ENCODE assay signal across 21 cellular contexts in the genomic region with DNA sequence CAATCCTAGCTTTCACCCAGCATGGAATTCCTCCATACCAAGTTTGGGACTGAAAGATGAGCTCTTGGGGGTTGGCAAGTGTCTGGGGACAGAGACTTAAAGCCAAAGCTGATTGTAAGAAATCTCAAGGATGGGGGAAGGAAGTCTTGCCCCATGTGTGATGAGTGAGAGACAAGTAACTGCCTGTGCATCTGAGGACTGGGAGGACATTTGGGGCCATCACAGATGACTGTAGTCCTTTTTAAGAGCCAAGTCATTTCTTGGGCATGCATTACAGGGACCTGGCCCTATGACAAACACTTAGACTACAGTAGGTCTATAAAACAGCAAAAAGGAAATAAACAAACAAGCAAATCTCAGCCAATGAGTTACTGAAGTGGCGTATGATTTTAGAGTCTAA. TPM values are rescaled to one million over a fixed set of nuclear protein-coding genes. Genes with fewer than 3 reads are reported as not detected.
A peak's percentile ranks its signal among the peaks of the same experiment; 100 is the strongest.
DNase-seq lines count a peak whose midpoint lies in the region; ATAC-seq lines count a peak whose summit lies in the region.
"Had no signal": no experiment of that assay in that cellular context is flagged by ENCODE, and none has a peak within 500 bp of the region (broad histone marks: within the 10 kb centered on the region; RNA-seq: fewer than 3 reads in every experiment).

No MANE protein-coding gene starts in this region.

- no peak overlapping the region for H3K27ac ChIP-seq in mesendoderm (ENCODE audit: low read depth, low read length)
- H3K27ac ChIP-seq: BLaER1, GM23248, HL-60 had no signal

- no peak overlapping the region for H3K18ac ChIP-seq in mesendoderm (ENCODE audit: low read length)

- no peak overlapping the region for H2BK5ac ChIP-seq in mesendoderm (ENCODE audit: low read length)

- intact Hi-C loops in Right ventricle myocardium inferior (cut with DNase I) (no loop called here), cardiac septum (cut with DNase I) (no loop called here)
- intact Hi-C loops in dendritic cell treated with granulocyte-macrophage colony-stimulating factor and Interleukin-4, amounts not matched to agents 40 ng/mL and 50 ng/mL, for 4 days (cut with micrococcal nuclease): no loop called here

- H3K4me3 ChIP-seq in mesendoderm (ENCODE audit: low read length): no peak overlapping the region
- H3K4me3 ChIP-seq: BLaER1, GM23248, HAP-1 had no signal

- no peak overlapping the region for H3K23ac ChIP-seq in mesendoderm (ENCODE audit: low read length)

- H3K9ac ChIP-seq in mesendoderm (ENCODE audit: low read length): no peak overlapping the region
- H3K9ac ChIP-seq: BLaER1, GM23248 had no signal

- peak; percentile 28 for ATAC-seq in Right ventricle myocardium inferior
- ATAC-seq in HG03565 (IDR thresholded peaks at IDR 0.05; ENCODE audit: unreplicated experiment): no peak

- H3K9me3 Mint-ChIP-seq in dendritic cell treated with granulocyte-macrophage colony-stimulating factor and Interleukin-4, amounts not matched to agents 40 ng/mL and 50 ng/mL, for 4 days: peaks cover 10% of the 10 kb centered on the region

- H2AK5ac ChIP-seq in mesendoderm (ENCODE audit: low read length): no peak overlapping the region

- H2BK15ac ChIP-seq in mesendoderm (replicated peaks; ENCODE audit: low read depth): no peak overlapping the region

- DNase-seq in Right ventricle myocardium inferior (ENCODE audit: missing footprints) (no peak), cardiac septum (ENCODE audit: low spot score) (no peak), mesendoderm (no peak), nucleus accumbens (lab: John Stamatoyannopoulos, UW) (no peak), SKM-1 (lab: John Stamatoyannopoulos, UW; ENCODE audit: unreplicated experiment) (no peak)
- DNase-seq: 8988T; CD4-positive, CD25-positive, alpha-beta regulatory T cell; CD8-positive, alpha-beta memory T cell; COR-L47; DMS 273 treated with DMSO at 0.1 percent for 48 hours; DMS53; DND-41; GM23248 had no signal

- H3K36me3 Mint-ChIP-seq in dendritic cell treated with granulocyte-macrophage colony-stimulating factor and Interleukin-4, amounts not matched to agents 40 ng/mL and 50 ng/mL, for 4 days (ENCODE audit: low read depth): peaks cover 7% of the 10 kb centered on the region
- H3K36me3 Mint-ChIP-seq: CD4-positive, CD25-positive, alpha-beta regulatory T cell; CD8-positive, alpha-beta memory T cell had no signal

- H3K4ac ChIP-seq in mesendoderm (ENCODE audit: low read depth, low read length): no peak overlapping the region

- H4K8ac ChIP-seq in mesendoderm (ENCODE audit: low read depth, low read length): no peak overlapping the region

- peaks cover 42% of the 10 kb centered on the region for H3K27me3 Mint-ChIP-seq in dendritic cell treated with granulocyte-macrophage colony-stimulating factor and Interleukin-4, amounts not matched to agents 40 ng/mL and 50 ng/mL, for 4 days

- H3K4me2 ChIP-seq in mesendoderm (ENCODE audit: low read length): no peak overlapping the region
- H3K4me2 ChIP-seq: BLaER1 had no signal

- H3K4me1 ChIP-seq in mesendoderm (ENCODE audit: control insufficient read depth, low read depth, low read length): peaks cover 7% of the 10 kb centered on the region
- H3K4me1 ChIP-seq: BLaER1, HAP-1 had no signal

- WGBS in mesendoderm (ENCODE audit: extremely low coverage, insufficient coverage, low lambda C conversion rate): no CpG with 5 or more reads among the region's 1 CpG

- no peaks in the 10 kb centered on the region for H3K79me2 ChIP-seq in mesendoderm (ENCODE audit: control insufficient read depth, insufficient read depth, low read length)

- H3K4me3 Mint-ChIP-seq in dendritic cell treated with granulocyte-macrophage colony-stimulating factor and Interleukin-4, amounts not matched to agents 40 ng/mL and 50 ng/mL, for 4 days: no peak overlapping the region
- H3K4me3 Mint-ChIP-seq: CD4-positive, CD25-positive, alpha-beta regulatory T cell; CD8-positive, alpha-beta memory T cell had no signal

- H3K56ac ChIP-seq in mesendoderm (ENCODE audit: low read length): peak overlapping the region; percentile 10

- no peaks in the 10 kb centered on the region for H3K79me1 ChIP-seq in mesendoderm (ENCODE audit: low read length)

- H4K5ac ChIP-seq in mesendoderm (ENCODE audit: low read length): peak overlapping the region; percentile 12

- no peak overlapping the region for H2BK120ac ChIP-seq in mesendoderm (ENCODE audit: low read depth, low read length)

- H3K4me1 Mint-ChIP-seq in dendritic cell treated with granulocyte-macrophage colony-stimulating factor and Interleukin-4, amounts not matched to agents 40 ng/mL and 50 ng/mL, for 4 days (ENCODE audit: low read depth): peaks cover 52% of the 10 kb centered on the region
- H3K4me1 Mint-ChIP-seq: CD4-positive, CD25-positive, alpha-beta regulatory T cell; CD8-positive, alpha-beta memory T cell had no signal

- H3K27me3 ChIP-seq in mesendoderm (ENCODE audit: insufficient read depth, low read length, poor library complexity): no peaks in the 10 kb centered on the region
- H3K27me3 ChIP-seq: BLaER1 had no signal

- H3K27ac Mint-ChIP-seq in dendritic cell treated with granulocyte-macrophage colony-stimulating factor and Interleukin-4, amounts not matched to agents 40 ng/mL and 50 ng/mL, for 4 days: peak overlapping the region; percentile 30
- H3K27ac Mint-ChIP-seq: CD4-positive, CD25-positive, alpha-beta regulatory T cell; CD8-positive, alpha-beta memory T cell had no signal

- H3K36me3 ChIP-seq in mesendoderm (ENCODE audit: control insufficient read depth, insufficient read depth, low read length): no peaks in the 10 kb centered on the region
- H3K36me3 ChIP-seq: BLaER1, HAP-1 had no signal

RNA-seq across cellular contexts. Expression of gene CCL2, which starts 36.3 kb away (rescaled TPM):
- total RNA-seq in Right ventricle myocardium inferior (33.4 TPM), cardiac septum (42.3 TPM)
- polyA plus RNA-seq in mesendoderm (2013, experiment 1 of 2): 17.3 TPM
- 16.7 TPM for polyA plus RNA-seq in mesendoderm (2013, experiment 2 of 2)
- total RNA-seq: CD4-positive, CD25-positive, alpha-beta regulatory T cell had no signal
- polyA plus RNA-seq: CD4-positive, CD25-positive, alpha-beta regulatory T cell; CD8-positive, alpha-beta memory T cell had no signal

RNA-seq across cellular contexts. Expression of gene CCL7, which starts 51.3 kb away (rescaled TPM):
- not detected for total RNA-seq in Right ventricle myocardium inferior
- total RNA-seq in cardiac septum: not detected
- polyA plus RNA-seq in mesendoderm (2013, experiment 1 of 2): not detected
- polyA plus RNA-seq in mesendoderm (2013, experiment 2 of 2): not detected
- total RNA-seq: A673; CD4-positive, CD25-positive, alpha-beta regulatory T cell; CD8-positive, alpha-beta memory T cell; H4; HT1080 had no signal
- polyA plus RNA-seq: CD4-positive, CD25-positive, alpha-beta regulatory T cell; CD8-positive, alpha-beta memory T cell had no signal
